Comparison of ENCODE assay signal across 28 cellular contexts in the genomic region with DNA sequence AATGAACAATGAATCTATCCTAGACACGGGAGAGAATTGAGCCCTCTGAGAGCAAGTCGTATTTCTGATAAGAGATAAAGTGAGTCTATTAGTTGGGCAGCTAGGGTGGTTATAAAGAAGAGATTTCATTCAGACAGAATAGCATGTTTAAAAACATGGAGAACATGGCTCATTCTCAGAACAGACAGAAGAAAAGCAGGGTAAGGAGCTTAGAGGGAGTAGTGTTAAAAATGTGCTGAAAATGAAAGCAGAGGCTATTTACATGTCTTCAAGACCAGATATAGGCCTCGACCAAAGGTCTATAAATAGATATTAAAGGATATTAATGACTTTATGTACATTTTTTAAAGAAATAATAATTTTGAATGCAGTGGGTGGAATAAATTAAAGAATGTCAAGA.
"Had no signal": no experiment of that assay in that cellular context is flagged by ENCODE, and none has a peak within 500 bp of the region (broad histone marks: within the 10 kb centered on the region; RNA-seq: fewer than 3 reads in every experiment).

No MANE protein-coding gene starts in this region.

- H3K4me3 ChIP-seq: body of pancreas, hepatocyte, left lung, lung, stomach, testis, vagina had no signal

- H3K4me1 ChIP-seq: body of pancreas, left lung, testis, vagina had no signal

- H3K36me3 ChIP-seq: left lung, stomach, vagina had no signal

- H3K9me3 ChIP-seq: body of pancreas, left lung, stomach, testis, vagina had no signal

- ATAC-seq: activated CD4-positive, CD25-positive, alpha-beta regulatory T cell treated with anti-CD3 and anti-CD28 coated beads, Interleukin-2, amount 50 U/mL, for 24 hours; activated CD8-positive, alpha-beta memory T cell treated with anti-CD3 and anti-CD28 coated beads, Interleukin-2, amount 10 ng/mL, durations not matched to agents 7 days and 5 days; activated CD8-positive, alpha-beta T cell treated with anti-CD3 and anti-CD28 coated beads for 36 hours; body of pancreas; left lung; naive thymus-derived CD4-positive, alpha-beta T cell; sciatic nerve; stimulated activated effector memory CD8-positive, alpha-beta T cell treated with anti-CD3 and anti-CD28 coated beads, Interleukin-12 subunit alpha, Interleukin-12 subunit beta, amount 100 ng/mL, for 72 hours had no signal

- H3K4me2 ChIP-seq: hepatocyte had no signal

- H3K4me3 Mint-ChIP-seq: activated CD4-positive, alpha-beta T cell treated with anti-CD3 and anti-CD28 coated beads, Interleukin-2, amount 10 ng/mL, durations not matched to agents 24 days and 14 days; activated CD8-positive, alpha-beta memory T cell treated with anti-CD3 and anti-CD28 coated beads, Interleukin-2, amount 10 ng/mL, durations not matched to agents 7 days and 5 days; activated CD8-positive, alpha-beta T cell treated with anti-CD3 and anti-CD28 coated beads for 36 hours; activated naive CD4-positive, alpha-beta T cell treated with anti-CD3 and anti-CD28 coated beads, Interleukin-2, amount 50 U/mL, for 24 hours; immature natural killer cell; naive thymus-derived CD4-positive, alpha-beta T cell; neural crest cell; stimulated activated effector memory CD8-positive, alpha-beta T cell treated with anti-CD3 and anti-CD28 coated beads, Interleukin-12 subunit alpha, Interleukin-12 subunit beta, amount 100 ng/mL, for 72 hours had no signal

- H2AFZ ChIP-seq: hepatocyte had no signal

- H3K79me2 ChIP-seq: hepatocyte had no signal

- H3K27me3 ChIP-seq: body of pancreas, hepatocyte, left lung, stomach, testis, vagina had no signal

- H3K27ac Mint-ChIP-seq: activated CD4-positive, alpha-beta T cell treated with anti-CD3 and anti-CD28 coated beads, Interleukin-2, amount 10 ng/mL, durations not matched to agents 24 days and 14 days; activated CD8-positive, alpha-beta memory T cell treated with anti-CD3 and anti-CD28 coated beads, Interleukin-2, amount 10 ng/mL, durations not matched to agents 7 days and 5 days; activated CD8-positive, alpha-beta T cell treated with anti-CD3 and anti-CD28 coated beads for 36 hours; activated naive CD4-positive, alpha-beta T cell treated with anti-CD3 and anti-CD28 coated beads, Interleukin-2, amount 50 U/mL, for 24 hours; immature natural killer cell; naive thymus-derived CD4-positive, alpha-beta T cell; stimulated activated effector memory CD8-positive, alpha-beta T cell treated with anti-CD3 and anti-CD28 coated beads, Interleukin-12 subunit alpha, Interleukin-12 subunit beta, amount 100 ng/mL, for 72 hours had no signal

- H3K4me1 Mint-ChIP-seq: activated CD4-positive, alpha-beta T cell treated with anti-CD3 and anti-CD28 coated beads, Interleukin-2, amount 10 ng/mL, durations not matched to agents 24 days and 14 days; activated CD8-positive, alpha-beta memory T cell treated with anti-CD3 and anti-CD28 coated beads, Interleukin-2, amount 10 ng/mL, durations not matched to agents 7 days and 5 days; activated naive CD4-positive, alpha-beta T cell treated with anti-CD3 and anti-CD28 coated beads, Interleukin-2, amount 50 U/mL, for 24 hours; immature natural killer cell; naive thymus-derived CD4-positive, alpha-beta T cell; neural crest cell; stimulated activated effector memory CD8-positive, alpha-beta T cell treated with anti-CD3 and anti-CD28 coated beads, Interleukin-12 subunit alpha, Interleukin-12 subunit beta, amount 100 ng/mL, for 72 hours had no signal

- H3K9me3 Mint-ChIP-seq: activated CD8-positive, alpha-beta T cell treated with anti-CD3 and anti-CD28 coated beads for 36 hours; activated naive CD4-positive, alpha-beta T cell treated with anti-CD3 and anti-CD28 coated beads, Interleukin-2, amount 50 U/mL, for 24 hours; neural crest cell; stimulated activated effector memory CD8-positive, alpha-beta T cell treated with anti-CD3 and anti-CD28 coated beads, Interleukin-12 subunit alpha, Interleukin-12 subunit beta, amount 100 ng/mL, for 72 hours had no signal

- DNase-seq: activated CD4-positive, alpha-beta T cell treated with anti-CD3 and anti-CD28 coated beads, Interleukin-2, amount 10 ng/mL, durations not matched to agents 24 days and 14 days; activated CD8-positive, alpha-beta memory T cell treated with anti-CD3 and anti-CD28 coated beads, Interleukin-2, amount 10 ng/mL, durations not matched to agents 7 days and 5 days; activated CD8-positive, alpha-beta T cell treated with anti-CD3 and anti-CD28 coated beads for 36 hours; activated gamma-delta T cell treated with Interleukin-2 at 50 U/mL for 16 hours; activated T-cell treated with anti-CD3 and anti-CD28 coated beads for 4 hours; anterior cingulate cortex; body of pancreas; central memory CD4-positive, alpha-beta T cell; dermis blood vessel endothelial cell; effector memory CD4-positive, alpha-beta T cell; foreskin melanocyte; glutamatergic neuron; immature natural killer cell; left lung; naive thymus-derived CD4-positive, alpha-beta T cell; small intestine; stimulated activated CD4-positive, alpha-beta T cell treated with anti-CD3 and anti-CD28 coated beads, Interleukin-2, amount 100 ng/mL, for 24 hours; stomach; testis; trophoblast cell had no signal

- H3K27ac ChIP-seq: hepatocyte, left lung, stomach, testis, vagina had no signal

- H3K27me3 Mint-ChIP-seq: activated CD4-positive, alpha-beta T cell treated with anti-CD3 and anti-CD28 coated beads, Interleukin-2, amount 10 ng/mL, durations not matched to agents 24 days and 14 days; activated CD8-positive, alpha-beta memory T cell treated with anti-CD3 and anti-CD28 coated beads, Interleukin-2, amount 10 ng/mL, durations not matched to agents 7 days and 5 days; activated CD8-positive, alpha-beta T cell treated with anti-CD3 and anti-CD28 coated beads for 36 hours; activated naive CD4-positive, alpha-beta T cell treated with anti-CD3 and anti-CD28 coated beads, Interleukin-2, amount 50 U/mL, for 24 hours; naive thymus-derived CD4-positive, alpha-beta T cell had no signal
